33 cellular contexts compared by ENCODE assay signal in genomic region chr2:83364264-83364663, GRCh38.
A peak's percentile ranks its signal among the peaks of the same experiment; 100 is the strongest.
DNase-seq lines count a peak whose midpoint lies in the region; FAIRE-seq and TF ChIP-seq lines count a peak whose summit lies in the region.
"Had no signal": no experiment of that assay in that cellular context is flagged by ENCODE, and none has a peak within 500 bp of the region (broad histone marks: within the 10 kb centered on the region; RNA-seq: fewer than 3 reads in every experiment).

No MANE protein-coding gene starts in this region.

- H3K4me2 ChIP-seq in astrocyte (ENCODE audit: low read length) = no peak overlapping the region
- H3K4me2 ChIP-seq: neural progenitor cell had no signal

- no peak for FAIRE-seq in astrocyte (lab: Jason Lieb, UNC)
- FAIRE-seq: islet of Langerhans, pancreas had no signal

- DNase-seq in AG09309 (ENCODE audit: low read depth) (peak; percentile 66), GM04504 (ENCODE audit: low read depth) (peak; percentile 90), astrocyte (ENCODE audit: low read depth) (peak; percentile 3), foreskin fibroblast (peak; percentile 39 to 60), activated gamma-delta T cell treated with Interleukin-2 at 50 U/mL for 16 hours (no peak), NCI-H69 (lab: John Stamatoyannopoulos, UW) (no peak), NCI-H748 treated with DMSO at 0.1 percent for 48 hours (lab: John Stamatoyannopoulos, UW) (no peak)
- DNase-seq in activated T-cell treated with anti-CD3 and anti-CD28 coated beads, Interleukin-2, amount 50 U/mL, for 24 hours = no peak
- DNase-seq: activated CD4-positive, alpha-beta T cell treated with anti-CD3 and anti-CD28 coated beads, Interleukin-2, amount 50 U/mL, for 48 hours; activated CD4-positive, CD25-positive, alpha-beta regulatory T cell treated with anti-CD3 and anti-CD28 coated beads, Interleukin-2, amount 50 U/mL, for 72 hours; activated CD8-positive, alpha-beta memory T cell treated with anti-CD3 and anti-CD28 coated beads, Interleukin-2, amount 50 U/mL, for 4 hours; activated naive CD4-positive, alpha-beta T cell treated with anti-CD3 and anti-CD28 coated beads, Interleukin-2, amount 50 U/mL, for 16 hours; amniotic stem cell; C1 segment of cervical spinal cord; effector CD4-positive, alpha-beta T cell; GF-D8; glutamatergic neuron; GOT3; HFFc6; KBM-7; MM.1S; NCI-H1417 treated with DMSO at 0.1 percent for 48 hours; NCI-H2029 treated with DMSO at 0.1 percent for 48 hours; NCI-H526; pancreas; SHP77; spleen; stimulated activated CD4-positive, alpha-beta T cell treated with anti-CD3 and anti-CD28 coated beads, Interleukin-2, amount 100 ng/mL, for 24 hours had no signal

- H3K79me2 ChIP-seq in astrocyte (ENCODE audit: insufficient read depth, low read length) = no peaks in the 10 kb centered on the region

- H3K9me3 Mint-ChIP-seq in astrocyte (ENCODE audit: unreplicated experiment) = no peaks in the 10 kb centered on the region
- peaks cover 12% of the 10 kb centered on the region for H3K9me3 Mint-ChIP-seq in activated T-cell treated with anti-CD3 and anti-CD28 coated beads, Interleukin-2, amount 50 U/mL, for 24 hours
- H3K9me3 Mint-ChIP-seq: neural progenitor cell had no signal

- H3K27me3 ChIP-seq in astrocyte (ENCODE audit: insufficient read depth, low read length) = no peaks in the 10 kb centered on the region
- H3K27me3 ChIP-seq: neural progenitor cell, pancreas, spleen, tibial nerve had no signal

- peaks cover 3% of the 10 kb centered on the region for H3K4me1 ChIP-seq in astrocyte (ENCODE audit: insufficient read depth, low read length)
- H3K4me1 ChIP-seq: neural progenitor cell, pancreas, spleen, tibial nerve had no signal

- H3K4me3 ChIP-seq in AG09309 (ENCODE audit: control insufficient read depth, low read depth, low read length) = no peak overlapping the region
- H3K4me3 ChIP-seq in astrocyte (ENCODE audit: insufficient read depth, low read depth, low read length) = no peak overlapping the region
- H3K4me3 ChIP-seq in foreskin fibroblast (ENCODE audit: low read depth in 1 of 2, low read length in 2 of 2) = no peak overlapping the region
- H3K4me3 ChIP-seq: neural progenitor cell, pancreas, spleen, tibial nerve had no signal

- no peaks in the 10 kb centered on the region for H4K20me1 ChIP-seq in astrocyte (ENCODE audit: insufficient read depth, low read length)

- no peak overlapping the region for H3K4me3 Mint-ChIP-seq in astrocyte (ENCODE audit: unreplicated experiment)
- no peak overlapping the region for H3K4me3 Mint-ChIP-seq in activated T-cell treated with anti-CD3 and anti-CD28 coated beads, Interleukin-2, amount 50 U/mL, for 24 hours
- H3K4me3 Mint-ChIP-seq: HFFc6; memory B cell; neural progenitor cell; T-helper 2 cell treated with Interferon-gamma antibody and Interleukin-4, amounts not matched to agents 5 μg/mL and 100 μg/mL, for 36 hours had no signal

- no peak overlapping the region for H3K27ac ChIP-seq in astrocyte (ENCODE audit: low read depth, low read length)
- H3K27ac ChIP-seq: neural progenitor cell, pancreas, spleen, tibial nerve had no signal

- no peak for TF ChIP-seq CTCF in AG09309 (IDR thresholded peaks at IDR 0.05; ENCODE audit: control insufficient read depth, insufficient read depth, low read depth, low read length, missing control alignments)
- no peak for TF ChIP-seq CTCF in astrocyte (IDR thresholded peaks at IDR 0.05; ENCODE audit: insufficient read depth, low read depth, low read length)
- TF ChIP-seq CTCF in foreskin fibroblast (IDR thresholded peaks at IDR 0.05; ENCODE audit: low read depth, low read length) = no peak

- H2AFZ ChIP-seq in astrocyte (ENCODE audit: low read depth, low read length) = no peak overlapping the region
- H2AFZ ChIP-seq: neural progenitor cell had no signal

- peaks cover 5% of the 10 kb centered on the region for H3K4me1 Mint-ChIP-seq in astrocyte (ENCODE audit: low read depth, unreplicated experiment)
- H3K4me1 Mint-ChIP-seq in activated T-cell treated with anti-CD3 and anti-CD28 coated beads, Interleukin-2, amount 50 U/mL, for 24 hours (ENCODE audit: low read depth) = no peaks in the 10 kb centered on the region
- H3K4me1 Mint-ChIP-seq: memory B cell, neural progenitor cell had no signal

- no peaks in the 10 kb centered on the region for H3K9me3 ChIP-seq in astrocyte (ENCODE audit: insufficient read depth, low read depth, low read length)
- H3K9me3 ChIP-seq: pancreas, tibial nerve had no signal

- no peaks in the 10 kb centered on the region for H3K36me3 Mint-ChIP-seq in astrocyte (ENCODE audit: low read depth, unreplicated experiment)
- H3K36me3 Mint-ChIP-seq in activated T-cell treated with anti-CD3 and anti-CD28 coated beads, Interleukin-2, amount 50 U/mL, for 24 hours (ENCODE audit: low read depth) = no peaks in the 10 kb centered on the region
- H3K36me3 Mint-ChIP-seq: memory B cell, neural progenitor cell had no signal

- no peaks in the 10 kb centered on the region for H3K36me3 ChIP-seq in astrocyte (ENCODE audit: insufficient read depth, low read length)
- H3K36me3 ChIP-seq: neural progenitor cell, pancreas, spleen, tibial nerve had no signal

- no peak overlapping the region for H3K27ac Mint-ChIP-seq in astrocyte (ENCODE audit: unreplicated experiment)
- no peak overlapping the region for H3K27ac Mint-ChIP-seq in activated T-cell treated with anti-CD3 and anti-CD28 coated beads, Interleukin-2, amount 50 U/mL, for 24 hours
- H3K27ac Mint-ChIP-seq: HFFc6; memory B cell; neural progenitor cell; T-helper 2 cell treated with Interferon-gamma antibody and Interleukin-4, amounts not matched to agents 5 μg/mL and 100 μg/mL, for 36 hours had no signal

- no peaks in the 10 kb centered on the region for H3K27me3 Mint-ChIP-seq in astrocyte (ENCODE audit: low read depth, unreplicated experiment)
- H3K27me3 Mint-ChIP-seq in activated T-cell treated with anti-CD3 and anti-CD28 coated beads, Interleukin-2, amount 50 U/mL, for 24 hours = no peaks in the 10 kb centered on the region
- H3K27me3 Mint-ChIP-seq: memory B cell had no signal

- H3K9ac ChIP-seq in astrocyte (ENCODE audit: low read length) = no peak overlapping the region
- H3K9ac ChIP-seq: neural progenitor cell had no signal

Comparison
In these comparisons a context has a peak if more than half of its experiments do, and no peak if none do; other contexts are left out.
1. DNase-seq: peak in AG09309 (single experiment), GM04504 (single experiment), astrocyte (single experiment) and foreskin fibroblast (2 of 2); none in activated gamma-delta T cell treated with Interleukin-2 at 50 U/mL for 16 hours (single experiment), NCI-H69 (single experiment), NCI-H748 treated with DMSO at 0.1 percent for 48 hours (single experiment) and activated T-cell treated with anti-CD3 and anti-CD28 coated beads, Interleukin-2, amount 50 U/mL, for 24 hours (single experiment).